7 cellular contexts compared by ENCODE assay signal in genomic region chr2:189674374-189675112, GRCh38. TPM values are rescaled to one million over a fixed set of nuclear protein-coding genes. Genes with fewer than 3 reads are reported as not detected.
A peak's percentile ranks its signal among the peaks of the same experiment; 100 is the strongest.
DNase-seq lines count a peak whose midpoint lies in the region; ATAC-seq lines count a peak whose summit lies in the region.

ANKAR (plus strand) TSS chr2:189674670; CDS start chr2:189676491, 1,821 bp downstream.

- H3K4me3 Mint-ChIP-seq in activated CD8-positive, alpha-beta T cell treated with anti-CD3 and anti-CD28 coated beads, Interleukin-2, amount 10 ng/mL, durations not matched to agents 7 days and 5 days: peak within 1 kb of the TSS; percentile 88

- peak; percentile 88 for DNase-seq in NCI-H460 (ENCODE audit: extremely low read depth, low read depth)
- DNase-seq in activated CD8-positive, alpha-beta T cell treated with anti-CD3 and anti-CD28 coated beads, Interleukin-2, amount 10 ng/mL, durations not matched to agents 7 days and 5 days: peak; percentile 77
- peak; percentile 74 for DNase-seq in effector CD4-positive, alpha-beta T cell
- peak; percentile 92 for DNase-seq in medulla oblongata (ENCODE audit: extremely low spot score)
- peak; percentile 62 to 65 (median 64) for DNase-seq in stimulated activated CD4-positive, alpha-beta T cell treated with anti-CD3 and anti-CD28 coated beads, TNF-alpha, amount 100 ng/mL, for 48 hours (ENCODE audit: low read depth in 3 of 3)

- H3K36me3 Mint-ChIP-seq in activated CD8-positive, alpha-beta T cell treated with anti-CD3 and anti-CD28 coated beads, Interleukin-2, amount 10 ng/mL, durations not matched to agents 7 days and 5 days (ENCODE audit: low read depth): peaks cover 42% of the 10 kb centered on the region

- H3K9me3 Mint-ChIP-seq in activated CD8-positive, alpha-beta T cell treated with anti-CD3 and anti-CD28 coated beads, Interleukin-2, amount 10 ng/mL, durations not matched to agents 7 days and 5 days (ENCODE audit: insufficient read depth): peaks cover 12% of the 10 kb centered on the region

- POLR2A ChIA-PET in activated CD8-positive, alpha-beta T cell treated with anti-CD3 and anti-CD28 coated beads, Interleukin-2, amount 10 ng/mL, durations not matched to agents 7 days and 5 days (lab: Charles Lee): interaction anchor here (1.2 to 1.7 kb wide), 3 partner anchors 9 to 88 kb away, joined by 3 to 4 read pairs (median 4); partner anchors contain the start of gene OSGEPL1

- CTCF ChIA-PET in activated CD8-positive, alpha-beta T cell treated with anti-CD3 and anti-CD28 coated beads, Interleukin-2, amount 10 ng/mL, durations not matched to agents 7 days and 5 days (lab: Charles Lee): interaction anchor here (0.6 to 7.4 kb wide), 19 partner anchors 8 to 230 kb away, joined by 3 to 136 read pairs (median 4); partner anchors contain the start of genes ASNSD1 and OSGEPL1

- peak; percentile 86 for ATAC-seq in GM18508 (IDR thresholded peaks at IDR 0.05; ENCODE audit: insufficient read depth, unreplicated experiment)
- ATAC-seq in HG02943 (IDR thresholded peaks at IDR 0.05; ENCODE audit: low read depth, unreplicated experiment): peak; percentile 95
- ATAC-seq in activated CD8-positive, alpha-beta T cell treated with anti-CD3 and anti-CD28 coated beads, Interleukin-2, amount 10 ng/mL, durations not matched to agents 7 days and 5 days: peak; percentile 97

- H3K27me3 Mint-ChIP-seq in activated CD8-positive, alpha-beta T cell treated with anti-CD3 and anti-CD28 coated beads, Interleukin-2, amount 10 ng/mL, durations not matched to agents 7 days and 5 days (ENCODE audit: low read depth): no peaks in the 10 kb centered on the region

- peaks cover 30% of the 10 kb centered on the region for H3K4me1 Mint-ChIP-seq in activated CD8-positive, alpha-beta T cell treated with anti-CD3 and anti-CD28 coated beads, Interleukin-2, amount 10 ng/mL, durations not matched to agents 7 days and 5 days (ENCODE audit: low read depth)

- H3K27ac Mint-ChIP-seq in activated CD8-positive, alpha-beta T cell treated with anti-CD3 and anti-CD28 coated beads, Interleukin-2, amount 10 ng/mL, durations not matched to agents 7 days and 5 days: peak within 1 kb of the TSS; percentile 96

RNA-seq across cellular contexts. Expression of gene ANKAR, which starts in this region (rescaled TPM):
- 7.8 and 15.0 TPM in 2 replicates for total RNA-seq in NCI-H460 (2014; rRNA removed; shearing (Covaris generic))
- polyA plus RNA-seq in NCI-H460 (2014; cell fraction: nucleus; rRNA removed): 0.94 and 1.0 TPM in 2 replicates
- 1 to 10 TPM; 4.8 to 5.2 TPM for total RNA-seq in activated CD8-positive, alpha-beta T cell treated with anti-CD3 and anti-CD28 coated beads, Interleukin-2, amount 10 ng/mL, durations not matched to agents 7 days and 5 days

Comparison
In these comparisons a context has a peak if more than half of its experiments do, and no peak if none do; other contexts are left out.
1. Peak in every context shown above with its lines: DNase-seq and ATAC-seq.